In the genomic region with DNA sequence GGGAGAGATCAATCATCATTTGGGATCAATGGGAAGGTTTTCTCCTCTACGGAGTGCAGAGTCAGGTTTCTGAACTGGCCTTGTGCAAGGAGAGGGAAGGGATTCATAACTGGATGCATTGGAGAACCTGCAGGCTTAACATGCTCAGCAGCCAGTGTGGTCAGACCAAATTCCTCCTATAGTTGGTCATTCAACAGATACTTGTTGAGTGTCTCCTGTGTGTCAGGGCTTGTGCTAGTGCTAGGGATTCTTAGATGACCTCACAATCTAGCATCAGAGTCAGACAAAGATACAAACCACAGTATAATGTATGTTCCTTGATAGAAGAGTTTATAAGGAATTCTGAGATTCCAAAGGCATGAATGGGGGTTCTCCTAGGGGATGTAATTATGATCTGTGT, we compare ENCODE assay signal across 12 cellular contexts. TPM values are rescaled to one million over a fixed set of nuclear protein-coding genes. Genes with fewer than 3 reads are reported as not detected.
DNase-seq lines count a peak whose midpoint lies in the region; ATAC-seq, FAIRE-seq and TF ChIP-seq lines count a peak whose summit lies in the region.
"Had no signal": no experiment of that assay in that cellular context is flagged by ENCODE, and none has a peak within 500 bp of the region (broad histone marks: within the 10 kb centered on the region; RNA-seq: fewer than 3 reads in every experiment).

No MANE protein-coding gene starts in this region.

- TF ChIP-seq POLR2A in lower leg skin (IDR thresholded peaks at IDR 0.05): no peak

- 86 to 93% methylated on average over 1 of the region's 1 CpG for WGBS in lower leg skin, 2 donors

- H3K27me3 Mint-ChIP-seq in naive B cell: no peaks in the 10 kb centered on the region

- no peaks in the 10 kb centered on the region for H3K36me3 Mint-ChIP-seq in naive B cell

- no peaks in the 10 kb centered on the region for H3K27me3 ChIP-seq in bronchial epithelial cell (ENCODE audit: control insufficient read depth, insufficient read depth, low read length)

- peak overlapping the region; percentile 3 to 67 (median 44) for H3K27ac Mint-ChIP-seq in naive B cell

- no peaks in the 10 kb centered on the region for H3K36me3 ChIP-seq in bronchial epithelial cell (ENCODE audit: control insufficient read depth, insufficient read depth, low read length)

- H3K4me3 Mint-ChIP-seq in naive B cell: peak overlapping the region in 1 of 8 donors; percentile 25

- H3K9me3 Mint-ChIP-seq in naive B cell: no peaks in the 10 kb centered on the region

- in situ Hi-C loops in GM13976 (cut with MboI; ENCODE audit: low sequenced_read_pairs, unreplicated experiment): no loop called here

- FAIRE-seq in bronchial epithelial cell (lab: Jason Lieb, UNC): no peak

- no peak for TF ChIP-seq CTCF in bronchial epithelial cell (IDR thresholded peaks at IDR 0.05; ENCODE audit: insufficient read depth, low read length, severe bottlenecking)
- TF ChIP-seq CTCF in GM13976 (IDR thresholded peaks at IDR 0.05; ENCODE audit: borderline replicate concordance, control extremely low read depth, extremely low read depth, insufficient read depth, missing control alignments): no peak
- TF ChIP-seq CTCF in lower leg skin (IDR thresholded peaks at IDR 0.05): no peak

- DNase-seq in Daoy (ENCODE audit: low read depth) (peak; percentile 70), LHCN-M2 (ENCODE audit: low read depth) (peak; percentile 87), bronchial epithelial cell (ENCODE audit: low read depth) (peak; percentile 95), naive B cell (no peak), GM13976 (ENCODE audit: low spot score) (no peak), lower leg skin (ENCODE audit: low spot score in 2 of 2) (no peak), putamen (ENCODE audit: low spot score) (no peak)
- DNase-seq: activated effector memory CD4-positive, alpha-beta T cell treated with anti-CD3 and anti-CD28 coated beads, Interleukin-2, amount 50 U/mL, for 16 hours; NCI-H526 treated with DMSO at 0.1 percent for 48 hours; substantia nigra; T-helper 9 cell had no signal

- ATAC-seq in naive B cell (ENCODE audit: low read depth in 2 of 2) (no peak), GM18909 (IDR thresholded peaks at IDR 0.05; ENCODE audit: poor library complexity, unreplicated experiment) (no peak)

- H3K4me1 Mint-ChIP-seq in naive B cell: peaks cover 75 to 91% (median 89%) of the 10 kb centered on the region in 3 donors

- intact Hi-C loops in lower leg skin (cut with DNase I; ENCODE audit: low total_unique reads): no loop called here

- H3K4me3 ChIP-seq in bronchial epithelial cell (ENCODE audit: low read depth, low read length) (no peak overlapping the region), lower leg skin (ENCODE audit: low read depth, poor library complexity, severe bottlenecking) (no peak overlapping the region)

RNA-seq across cellular contexts. Expression of gene RALY, which starts 23.9 kb away (rescaled TPM):
- total RNA-seq in Daoy (2014; rRNA removed; shearing (Covaris generic)): 52.8 and 74.2 TPM in 2 replicates
- total RNA-seq in LHCN-M2 (2014; rRNA removed): 108 and 121 TPM in 2 replicates
- polyA plus RNA-seq in LHCN-M2 (2012): 161 TPM
- total RNA-seq in bronchial epithelial cell: 75.0 and 96.4 TPM in 2 replicates
- 100 to 1,000 TPM; 155 to 228 (median 187) TPM for polyA plus RNA-seq in naive B cell (ENCODE audit: low read depth in 6 of 6)
- 100 to 1,000 TPM in 1 of 4 donors, 10 to 100 TPM in 3; 92.2 to 113 (median 98.6) TPM for total RNA-seq in lower leg skin

Comparison
In these comparisons a context has a peak if more than half of its experiments do, and no peak if none do; other contexts are left out.
1. DNase-seq: peak in Daoy (single experiment), LHCN-M2 (single experiment) and bronchial epithelial cell (single experiment); none in naive B cell (single experiment), GM13976 (single experiment), lower leg skin (0 of 2) and putamen (single experiment).